ENCODE assay signal across 8 cellular contexts in genomic region chr3:184248454-184249411, GRCh38. TPM values are rescaled to one million over a fixed set of nuclear protein-coding genes. Genes with fewer than 3 reads are reported as not detected.
DNase-seq lines count a peak whose midpoint lies in the region; ATAC-seq and TF ChIP-seq lines count a peak whose summit lies in the region.

Gene ALG3, minus strand, starts transcription at chr3:184248962. Its CDS starts 22 bp downstream, at chr3:184248940.

- H3K4me3 ChIP-seq in KMS-11 (IDR thresholded peaks at IDR 0.05; ENCODE audit: insufficient read depth, low read depth, low read length) (peak within 1 kb of the TSS; percentile 86), fibroblast of villous mesenchyme (ENCODE audit: low read depth, low read length) (peak within 1 kb of the TSS; percentile 68)

- H3K79me2 ChIP-seq in KMS-11 (ENCODE audit: insufficient read depth, low read depth): peaks cover 45% of the 10 kb centered on the region

- TF ChIP-seq POLR2A in Raji (IDR thresholded peaks at IDR 0.05; ENCODE audit: insufficient read depth, low read depth, low read length): peak; percentile 96

- peak within 1 kb of the TSS; percentile 96 for H2AFZ ChIP-seq in KMS-11 (ENCODE audit: low read depth)

- H3K36me3 ChIP-seq in KMS-11 (ENCODE audit: insufficient read depth): no peaks in the 10 kb centered on the region

- peak within 1 kb of the TSS; percentile 97 for H3K4me3 Mint-ChIP-seq in neural crest cell
- peak within 1 kb of the TSS; percentile 98 to 99 for H3K4me3 Mint-ChIP-seq in stimulated activated naive CD8-positive, alpha-beta T cell treated with anti-CD3 and anti-CD28 coated beads, Interleukin-15, amount 100 ng/mL, for 72 hours

- peak within 1 kb of the TSS; percentile 98 for H3K4me2 ChIP-seq in KMS-11

- ATAC-seq in GM21529 (IDR thresholded peaks at IDR 0.05; ENCODE audit: unreplicated experiment): peak; percentile 36
- peak; percentile 61 for ATAC-seq in stimulated activated naive CD8-positive, alpha-beta T cell treated with anti-CD3 and anti-CD28 coated beads, Interleukin-15, amount 100 ng/mL, for 72 hours

- H3K27ac ChIP-seq in KMS-11: peak within 1 kb of the TSS; percentile 98

- H3K36me3 Mint-ChIP-seq in neural crest cell (ENCODE audit: low read depth): no peaks in the 10 kb centered on the region

- DNase-seq in DMS114 treated with DMSO at 0.1 percent for 48 hours (lab: John Stamatoyannopoulos, UW; ENCODE audit: unreplicated experiment) (peak; percentile 71), activated gamma-delta T cell (lab: John Stamatoyannopoulos, UW) (peak; percentile 63), fibroblast of villous mesenchyme (ENCODE audit: low read depth) (peak; percentile 91), neural crest cell (ENCODE audit: low read depth, low spot score) (peak; percentile 83)
- DNase-seq in stimulated activated naive CD8-positive, alpha-beta T cell treated with anti-CD3 and anti-CD28 coated beads, Interleukin-15, amount 100 ng/mL, for 72 hours: peak; percentile 88 to 89

- peaks cover 4% of the 10 kb centered on the region for H3K27me3 Mint-ChIP-seq in neural crest cell (ENCODE audit: low read depth)
- no peaks in the 10 kb centered on the region for H3K27me3 Mint-ChIP-seq in stimulated activated naive CD8-positive, alpha-beta T cell treated with anti-CD3 and anti-CD28 coated beads, Interleukin-15, amount 100 ng/mL, for 72 hours

- H3K9ac ChIP-seq in KMS-11: peak within 1 kb of the TSS; percentile 98

- H4K20me1 ChIP-seq in KMS-11 (ENCODE audit: insufficient read depth): no peaks in the 10 kb centered on the region

- H3K4me1 Mint-ChIP-seq in neural crest cell: peaks cover 17% of the 10 kb centered on the region
- peaks cover 26% of the 10 kb centered on the region for H3K4me1 Mint-ChIP-seq in stimulated activated naive CD8-positive, alpha-beta T cell treated with anti-CD3 and anti-CD28 coated beads, Interleukin-15, amount 100 ng/mL, for 72 hours

- peaks cover 14% of the 10 kb centered on the region for H3K4me1 ChIP-seq in KMS-11 (ENCODE audit: low read depth, poor library complexity, severe bottlenecking)

- peak within 1 kb of the TSS; percentile 99 for H3K27ac Mint-ChIP-seq in neural crest cell (ENCODE audit: unreplicated experiment)
- peak within 1 kb of the TSS; percentile 99 for H3K27ac Mint-ChIP-seq in stimulated activated naive CD8-positive, alpha-beta T cell treated with anti-CD3 and anti-CD28 coated beads, Interleukin-15, amount 100 ng/mL, for 72 hours

- TF ChIP-seq CTCF in KMS-11 (conservative IDR thresholded peaks at IDR 0.05; ENCODE audit: low read depth, low read length) (no peak), fibroblast of villous mesenchyme (IDR thresholded peaks at IDR 0.05; ENCODE audit: insufficient read depth, low read depth, low read length) (no peak), neural crest cell (conservative IDR thresholded peaks at IDR 0.05) (no peak)

- H3K27me3 ChIP-seq in KMS-11 (ENCODE audit: insufficient read depth, low read depth): no peaks in the 10 kb centered on the region

- H3K9me3 Mint-ChIP-seq in neural crest cell: no peaks in the 10 kb centered on the region
- H3K9me3 Mint-ChIP-seq in stimulated activated naive CD8-positive, alpha-beta T cell treated with anti-CD3 and anti-CD28 coated beads, Interleukin-15, amount 100 ng/mL, for 72 hours: no peaks in the 10 kb centered on the region

RNA-seq across cellular contexts. Expression of gene ALG3, which starts in this region (rescaled TPM):
- total RNA-seq in fibroblast of villous mesenchyme (28.7 and 41.0 TPM in 2 replicates), neural crest cell (32.0 and 35.5 TPM in 2 replicates)

Comparison
In these comparisons a context has a peak if more than half of its experiments do, and no peak if none do; other contexts are left out.
1. Peak in every context shown above with its lines: DNase-seq, ATAC-seq, H3K4me3 ChIP-seq and H3K27ac ChIP-seq.